ENCODE assay signal across 12 cellular contexts in genomic region chr3:171374661-171375285, GRCh38.
DNase-seq lines count a peak whose midpoint lies in the region; ATAC-seq and TF ChIP-seq lines count a peak whose summit lies in the region.
"Had no signal": no experiment of that assay in that cellular context is flagged by ENCODE, and none has a peak within 500 bp of the region (broad histone marks: within the 10 kb centered on the region; RNA-seq: fewer than 3 reads in every experiment).

No MANE protein-coding gene starts in this region.

- H3K4me1 ChIP-seq in GM23338 (ENCODE audit: insufficient read depth) (peaks cover 22% of the 10 kb centered on the region; the same call in 1 of the 2 replicates), right atrium auricular region (peaks cover 0 to 31% of the 10 kb centered on the region in 2 donors)

- H3K9me2 ChIP-seq in GM23338 (ENCODE audit: insufficient read depth): no peaks in the 10 kb centered on the region

- in situ Hi-C loops in brain microvascular endothelial cell (cut with HindIII; ENCODE audit: low pct_ligation_motif_present, low sequenced_read_pairs): no loop called here

- H3K9me3 ChIP-seq in right atrium auricular region: no peaks in the 10 kb centered on the region
- H3K9me3 ChIP-seq: gastrocnemius medialis had no signal

- H3K9me3 Mint-ChIP-seq in GM23338: no peaks in the 10 kb centered on the region
- H3K9me3 Mint-ChIP-seq: stimulated activated memory B cell treated with anti-CD40 and anti-IgM and Interleukin-4, amounts not matched to agents 10 μg/mL and 1 μg/mL and 100 μg/mL, for 72 hours had no signal

- H2AFZ ChIP-seq in GM23338: no peak overlapping the region

- no peak overlapping the region for H3K4me3 ChIP-seq in AG10803 (ENCODE audit: low read length)
- H3K4me3 ChIP-seq in brain microvascular endothelial cell (ENCODE audit: low read depth, low read length): no peak overlapping the region
- no peak overlapping the region for H3K4me3 ChIP-seq in GM23338
- H3K4me3 ChIP-seq in right atrium auricular region: no peak overlapping the region
- H3K4me3 ChIP-seq: gastrocnemius medialis had no signal

- H3K4me2 ChIP-seq in GM23338: no peak overlapping the region

- H3K36me3 ChIP-seq in brain microvascular endothelial cell (replicated peaks) (peaks cover 2% of the 10 kb centered on the region), GM23338 (ENCODE audit: insufficient read depth) (no peaks in the 10 kb centered on the region), right atrium auricular region (no peaks in the 10 kb centered on the region)
- H3K36me3 ChIP-seq: gastrocnemius medialis had no signal

- H3K4me1 Mint-ChIP-seq in GM23338: peaks cover 26% of the 10 kb centered on the region
- H3K4me1 Mint-ChIP-seq: stimulated activated memory B cell treated with anti-CD40 and anti-IgM and Interleukin-4, amounts not matched to agents 10 μg/mL and 1 μg/mL and 100 μg/mL, for 72 hours had no signal

- peaks cover 77% of the 10 kb centered on the region for H3K79me2 ChIP-seq in GM23338 (replicated peaks; ENCODE audit: insufficient read depth)

- no peaks in the 10 kb centered on the region for H3K36me3 Mint-ChIP-seq in GM23338 (ENCODE audit: low read depth)
- H3K36me3 Mint-ChIP-seq: stimulated activated memory B cell treated with anti-CD40 and anti-IgM and Interleukin-4, amounts not matched to agents 10 μg/mL and 1 μg/mL and 100 μg/mL, for 72 hours had no signal

- TF ChIP-seq CTCF in AG10803 (conservative IDR thresholded peaks at IDR 0.05; ENCODE audit: low read length) (no peak), brain microvascular endothelial cell (IDR thresholded peaks at IDR 0.05; ENCODE audit: low read depth, low read length, missing control alignments) (no peak), GM23338 (conservative IDR thresholded peaks at IDR 0.05; ENCODE audit: low read depth in 2 of 2) (no peak), right atrium auricular region (IDR thresholded peaks at IDR 0.05) (no peak)

- H3K27me3 ChIP-seq in brain microvascular endothelial cell (replicated peaks): no peaks in the 10 kb centered on the region
- no peaks in the 10 kb centered on the region for H3K27me3 ChIP-seq in GM23338 (ENCODE audit: insufficient read depth)
- no peaks in the 10 kb centered on the region for H3K27me3 ChIP-seq in right atrium auricular region
- H3K27me3 ChIP-seq: gastrocnemius medialis had no signal

- H3F3A ChIP-seq in GM23338 (replicated peaks; ENCODE audit: low read depth): no peaks in the 10 kb centered on the region

- H3K27me3 Mint-ChIP-seq in GM23338 (ENCODE audit: insufficient read depth, low read depth, poor library complexity): peaks cover 2% of the 10 kb centered on the region
- H3K27me3 Mint-ChIP-seq: stimulated activated memory B cell treated with anti-CD40 and anti-IgM and Interleukin-4, amounts not matched to agents 10 μg/mL and 1 μg/mL and 100 μg/mL, for 72 hours had no signal

- peak overlapping the region; percentile 73 for H3K27ac ChIP-seq in brain microvascular endothelial cell
- H3K27ac ChIP-seq in GM23338 (ENCODE audit: low read depth): no peak overlapping the region
- no peak overlapping the region for H3K27ac ChIP-seq in right atrium auricular region

- H3K4me3 Mint-ChIP-seq in GM23338: no peak overlapping the region
- H3K4me3 Mint-ChIP-seq: stimulated activated memory B cell treated with anti-CD40 and anti-IgM and Interleukin-4, amounts not matched to agents 10 μg/mL and 1 μg/mL and 100 μg/mL, for 72 hours had no signal

- peak; percentile 63 for DNase-seq in AG10803 (ENCODE audit: low read depth)
- peak; percentile 91 for DNase-seq in M059J (ENCODE audit: low read depth)
- peak; percentile 87 for DNase-seq in brain microvascular endothelial cell
- peak; percentile 61 for DNase-seq in kidney glomerular epithelial cell (lab: John Stamatoyannopoulos, UW)
- no peak for DNase-seq in NOMO-1 treated with DMSO at 0.1 percent for 48 hours (lab: John Stamatoyannopoulos, UW; ENCODE audit: unreplicated experiment)
- no peak for DNase-seq in GM23338 (ENCODE audit: low spot score)
- no peak for DNase-seq in right atrium auricular region (ENCODE audit: low spot score)
- no peak for DNase-seq in occipital lobe (lab: John Stamatoyannopoulos, UW)
- DNase-seq: gastrocnemius medialis, NCI-H2029 treated with DMSO at 0.1 percent for 48 hours, T1000 had no signal

- no peaks in the 10 kb centered on the region; the same call in 1 of the 2 replicates for H4K20me1 ChIP-seq in GM23338 (replicated peaks; ENCODE audit: insufficient read depth)

- ATAC-seq in GM23338: no peak
- ATAC-seq: stimulated activated memory B cell treated with anti-CD40 and anti-IgM and Interleukin-4, amounts not matched to agents 10 μg/mL and 1 μg/mL and 100 μg/mL, for 72 hours had no signal

- no peak overlapping the region for H3K27ac Mint-ChIP-seq in GM23338
- H3K27ac Mint-ChIP-seq: stimulated activated memory B cell treated with anti-CD40 and anti-IgM and Interleukin-4, amounts not matched to agents 10 μg/mL and 1 μg/mL and 100 μg/mL, for 72 hours had no signal

TF ChIP-seq in GM23338, 12 proteins besides CTCF, POLR2A, EP300 and RAD21:
- TF ChIP-seq EZH2 (IDR thresholded peaks at IDR 0.05; ENCODE audit: low read depth, unreplicated experiment) (no peak), STAT1 (IDR thresholded peaks at IDR 0.05; ENCODE audit: unreplicated experiment) (no peak), CREB1 (CRISPR knock-in tag; IDR thresholded peaks at IDR 0.05; ENCODE audit: low read depth) (no peak)
- TF ChIP-seq, protein P1, sequence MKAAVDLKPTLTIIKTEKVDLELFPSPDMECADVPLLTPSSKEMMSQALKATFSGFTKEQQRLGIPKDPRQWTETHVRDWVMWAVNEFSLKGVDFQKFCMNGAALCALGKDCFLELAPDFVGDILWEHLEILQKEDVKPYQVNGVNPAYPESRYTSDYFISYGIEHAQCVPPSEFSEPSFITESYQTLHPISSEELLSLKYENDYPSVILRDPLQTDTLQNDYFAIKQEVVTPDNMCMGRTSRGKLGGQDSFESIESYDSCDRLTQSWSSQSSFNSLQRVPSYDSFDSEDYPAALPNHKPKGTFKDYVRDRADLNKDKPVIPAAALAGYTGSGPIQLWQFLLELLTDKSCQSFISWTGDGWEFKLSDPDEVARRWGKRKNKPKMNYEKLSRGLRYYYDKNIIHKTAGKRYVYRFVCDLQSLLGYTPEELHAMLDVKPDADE (IDR thresholded peaks at IDR 0.05): no peak

Comparison
In these comparisons a context has a peak if more than half of its experiments do, and no peak if none do; other contexts are left out.
1. DNase-seq: peak in AG10803 (single experiment), M059J (single experiment), brain microvascular endothelial cell (single experiment) and kidney glomerular epithelial cell (single experiment); none in NOMO-1 treated with DMSO at 0.1 percent for 48 hours (single experiment), GM23338 (single experiment), right atrium auricular region (single experiment) and occipital lobe (single experiment).